1 cellular context compared by ENCODE assay signal in the genomic region with DNA sequence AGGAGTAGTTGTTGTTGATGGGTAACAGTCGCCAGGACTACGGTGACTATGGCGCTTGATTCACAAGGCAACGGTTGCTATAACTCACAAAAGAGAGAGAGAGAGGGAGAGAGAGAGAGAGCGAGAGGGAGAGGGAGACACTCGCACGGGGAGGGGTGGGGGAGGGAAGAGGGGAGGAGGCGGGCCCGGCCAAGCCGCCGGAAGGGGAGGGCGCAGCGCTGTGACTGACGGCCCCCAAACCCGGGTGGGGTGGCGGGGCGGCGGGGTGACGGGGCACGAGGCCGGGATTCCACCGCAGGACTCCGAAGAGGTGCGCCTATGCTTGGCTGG.
TF ChIP-seq lines count a peak whose summit lies in the region.

Gene RFX3 (minus strand): TSS at position 166 of the 330 bp plus-strand sequence. CDS start 130,413 bp downstream, outside the sequence.

TF ChIP-seq in HepG2, 621 proteins besides CTCF, POLR2A, EP300 and RAD21 (continued from another document and continues in another):
- TF ChIP-seq FOXP1 (IDR thresholded peaks at IDR 0.05), result peak; percentile 12; the same call in 1 of the 2 replicates
- TF ChIP-seq FOXP1 (CRISPR knock-in tag; IDR thresholded peaks at IDR 0.05), result no peak
- TF ChIP-seq ZNF749 (CRISPR knock-in tag; IDR thresholded peaks at IDR 0.05; ENCODE audit: borderline replicate concordance), result no peak
- TF ChIP-seq PHB2 (IDR thresholded peaks at IDR 0.05; ENCODE audit: partially characterized antibody), result no peak
- TF ChIP-seq POLR2G (IDR thresholded peaks at IDR 0.05; ENCODE audit: low read depth, low read length), result no peak
- TF ChIP-seq SAP130 (CRISPR knock-in tag; IDR thresholded peaks at IDR 0.05; ENCODE audit: low read depth), result peak; percentile 85
- TF ChIP-seq, protein P1, sequence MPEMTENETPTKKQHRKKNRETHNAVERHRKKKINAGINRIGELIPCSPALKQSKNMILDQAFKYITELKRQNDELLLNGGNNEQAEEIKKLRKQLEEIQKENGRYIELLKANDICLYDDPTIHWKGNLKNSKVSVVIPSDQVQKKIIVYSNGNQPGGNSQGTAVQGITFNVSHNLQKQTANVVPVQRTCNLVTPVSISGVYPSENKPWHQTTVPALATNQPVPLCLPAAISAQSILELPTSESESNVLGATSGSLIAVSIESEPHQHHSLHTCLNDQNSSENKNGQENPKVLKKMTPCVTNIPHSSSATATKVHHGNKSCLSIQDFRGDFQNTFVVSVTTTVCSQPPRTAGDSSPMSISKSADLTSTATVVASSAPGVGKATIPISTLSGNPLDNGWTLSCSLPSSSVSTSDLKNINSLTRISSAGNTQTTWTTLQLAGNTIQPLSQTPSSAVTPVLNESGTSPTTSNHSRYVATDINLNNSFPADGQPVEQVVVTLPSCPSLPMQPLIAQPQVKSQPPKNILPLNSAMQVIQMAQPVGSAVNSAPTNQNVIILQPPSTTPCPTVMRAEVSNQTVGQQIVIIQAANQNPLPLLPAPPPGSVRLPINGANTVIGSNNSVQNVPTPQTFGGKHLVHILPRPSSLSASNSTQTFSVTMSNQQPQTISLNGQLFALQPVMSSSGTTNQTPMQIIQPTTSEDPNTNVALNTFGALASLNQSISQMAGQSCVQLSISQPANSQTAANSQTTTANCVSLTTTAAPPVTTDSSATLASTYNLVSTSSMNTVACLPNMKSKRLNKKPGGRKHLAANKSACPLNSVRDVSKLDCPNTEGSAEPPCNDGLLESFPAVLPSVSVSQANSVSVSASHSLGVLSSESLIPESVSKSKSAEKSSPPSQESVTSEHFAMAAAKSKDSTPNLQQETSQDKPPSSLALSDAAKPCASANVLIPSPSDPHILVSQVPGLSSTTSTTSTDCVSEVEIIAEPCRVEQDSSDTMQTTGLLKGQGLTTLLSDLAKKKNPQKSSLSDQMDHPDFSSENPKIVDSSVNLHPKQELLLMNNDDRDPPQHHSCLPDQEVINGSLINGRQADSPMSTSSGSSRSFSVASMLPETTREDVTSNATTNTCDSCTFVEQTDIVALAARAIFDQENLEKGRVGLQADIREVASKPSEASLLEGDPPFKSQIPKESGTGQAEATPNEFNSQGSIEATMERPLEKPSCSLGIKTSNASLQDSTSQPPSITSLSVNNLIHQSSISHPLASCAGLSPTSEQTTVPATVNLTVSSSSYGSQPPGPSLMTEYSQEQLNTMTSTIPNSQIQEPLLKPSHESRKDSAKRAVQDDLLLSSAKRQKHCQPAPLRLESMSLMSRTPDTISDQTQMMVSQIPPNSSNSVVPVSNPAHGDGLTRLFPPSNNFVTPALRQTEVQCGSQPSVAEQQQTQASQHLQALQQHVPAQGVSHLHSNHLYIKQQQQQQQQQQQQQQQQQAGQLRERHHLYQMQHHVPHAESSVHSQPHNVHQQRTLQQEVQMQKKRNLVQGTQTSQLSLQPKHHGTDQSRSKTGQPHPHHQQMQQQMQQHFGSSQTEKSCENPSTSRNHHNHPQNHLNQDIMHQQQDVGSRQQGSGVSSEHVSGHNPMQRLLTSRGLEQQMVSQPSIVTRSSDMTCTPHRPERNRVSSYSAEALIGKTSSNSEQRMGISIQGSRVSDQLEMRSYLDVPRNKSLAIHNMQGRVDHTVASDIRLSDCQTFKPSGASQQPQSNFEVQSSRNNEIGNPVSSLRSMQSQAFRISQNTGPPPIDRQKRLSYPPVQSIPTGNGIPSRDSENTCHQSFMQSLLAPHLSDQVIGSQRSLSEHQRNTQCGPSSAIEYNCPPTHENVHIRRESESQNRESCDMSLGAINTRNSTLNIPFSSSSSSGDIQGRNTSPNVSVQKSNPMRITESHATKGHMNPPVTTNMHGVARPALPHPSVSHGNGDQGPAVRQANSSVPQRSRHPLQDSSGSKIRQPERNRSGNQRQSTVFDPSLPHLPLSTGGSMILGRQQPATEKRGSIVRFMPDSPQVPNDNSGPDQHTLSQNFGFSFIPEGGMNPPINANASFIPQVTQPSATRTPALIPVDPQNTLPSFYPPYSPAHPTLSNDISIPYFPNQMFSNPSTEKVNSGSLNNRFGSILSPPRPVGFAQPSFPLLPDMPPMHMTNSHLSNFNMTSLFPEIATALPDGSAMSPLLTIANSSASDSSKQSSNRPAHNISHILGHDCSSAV (CRISPR knock-in tag; IDR thresholded peaks at IDR 0.05; ENCODE audit: borderline replicate concordance), result no peak
- TF ChIP-seq, protein P2, sequence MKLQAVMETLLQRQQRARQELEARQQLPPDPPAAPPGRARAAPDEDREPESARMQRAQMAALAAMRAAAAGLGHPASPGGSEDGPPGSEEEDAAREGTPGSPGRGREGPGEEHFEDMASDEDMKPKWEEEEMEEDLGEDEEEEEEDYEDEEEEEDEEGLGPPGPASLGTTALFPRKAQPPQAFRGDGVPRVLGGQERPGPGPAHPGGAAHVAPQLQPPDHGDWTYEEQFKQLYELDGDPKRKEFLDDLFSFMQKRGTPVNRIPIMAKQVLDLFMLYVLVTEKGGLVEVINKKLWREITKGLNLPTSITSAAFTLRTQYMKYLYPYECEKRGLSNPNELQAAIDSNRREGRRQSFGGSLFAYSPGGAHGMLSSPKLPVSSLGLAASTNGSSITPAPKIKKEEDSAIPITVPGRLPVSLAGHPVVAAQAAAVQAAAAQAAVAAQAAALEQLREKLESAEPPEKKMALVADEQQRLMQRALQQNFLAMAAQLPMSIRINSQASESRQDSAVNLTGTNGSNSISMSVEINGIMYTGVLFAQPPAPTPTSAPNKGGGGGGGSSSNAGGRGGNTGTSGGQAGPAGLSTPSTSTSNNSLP (IDR thresholded peaks at IDR 0.05; ENCODE audit: low read depth, low read length), result peak; percentile 44; the same call in 1 of the 2 replicates
- no peak for TF ChIP-seq ATM (IDR thresholded peaks at IDR 0.05; ENCODE audit: borderline replicate concordance)
- no peak for TF ChIP-seq SRF (IDR thresholded peaks at IDR 0.05; ENCODE audit: low read depth, low read length)
- peak; percentile 71 for TF ChIP-seq GABPA (IDR thresholded peaks at IDR 0.05; ENCODE audit: low read depth, low read length)
- no peak for TF ChIP-seq GABPA (CRISPR knock-in tag; IDR thresholded peaks at IDR 0.05; ENCODE audit: low read depth)
- TF ChIP-seq SP2 (CRISPR knock-in tag; IDR thresholded peaks at IDR 0.05), result peak; percentile 82
- no peak for TF ChIP-seq ZNF629 (CRISPR knock-in tag; conservative IDR thresholded peaks at IDR 0.05)
- TF ChIP-seq PHF20 (CRISPR knock-in tag; IDR thresholded peaks at IDR 0.05), result 0 out of 2 replicates have a peak, but pooled peaks have one; percentile 1
- peak; percentile 66 for TF ChIP-seq TBL1XR1 (IDR thresholded peaks at IDR 0.05; ENCODE audit: borderline replicate concordance, low read length, partially characterized antibody)
- TF ChIP-seq, protein P3, sequence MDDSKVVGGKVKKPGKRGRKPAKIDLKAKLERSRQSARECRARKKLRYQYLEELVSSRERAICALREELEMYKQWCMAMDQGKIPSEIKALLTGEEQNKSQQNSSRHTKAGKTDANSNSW (CRISPR knock-in tag; IDR thresholded peaks at IDR 0.05; ENCODE audit: borderline replicate concordance), result no peak
- TF ChIP-seq ZNF224 (CRISPR knock-in tag; IDR thresholded peaks at IDR 0.05), result no peak
- TF ChIP-seq ZNF343 (CRISPR knock-in tag; IDR thresholded peaks at IDR 0.05), result no peak
- TF ChIP-seq ZNF558 (CRISPR knock-in tag; IDR thresholded peaks at IDR 0.05; ENCODE audit: borderline replicate concordance), result no peak; the same call in 1 of the 2 replicates
- TF ChIP-seq NFYC (CRISPR knock-in tag; IDR thresholded peaks at IDR 0.05), result no peak
- TF ChIP-seq GATA4 (IDR thresholded peaks at IDR 0.05; ENCODE audit: borderline replicate concordance, low read depth), result no peak
- TF ChIP-seq FLYWCH1 (CRISPR knock-in tag; IDR thresholded peaks at IDR 0.05), result no peak
- TF ChIP-seq MTA3 (CRISPR knock-in tag; IDR thresholded peaks at IDR 0.05), result no peak
- no peak for TF ChIP-seq ARNTL (CRISPR knock-in tag; IDR thresholded peaks at IDR 0.05)
- TF ChIP-seq, protein P4, sequence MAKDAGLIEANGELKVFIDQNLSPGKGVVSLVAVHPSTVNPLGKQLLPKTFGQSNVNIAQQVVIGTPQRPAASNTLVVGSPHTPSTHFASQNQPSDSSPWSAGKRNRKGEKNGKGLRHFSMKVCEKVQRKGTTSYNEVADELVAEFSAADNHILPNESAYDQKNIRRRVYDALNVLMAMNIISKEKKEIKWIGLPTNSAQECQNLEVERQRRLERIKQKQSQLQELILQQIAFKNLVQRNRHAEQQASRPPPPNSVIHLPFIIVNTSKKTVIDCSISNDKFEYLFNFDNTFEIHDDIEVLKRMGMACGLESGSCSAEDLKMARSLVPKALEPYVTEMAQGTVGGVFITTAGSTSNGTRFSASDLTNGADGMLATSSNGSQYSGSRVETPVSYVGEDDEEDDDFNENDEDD (CRISPR knock-in tag; IDR thresholded peaks at IDR 0.05; ENCODE audit: borderline replicate concordance), result no peak; the same call in 1 of the 2 replicates
- TF ChIP-seq, protein P5, sequence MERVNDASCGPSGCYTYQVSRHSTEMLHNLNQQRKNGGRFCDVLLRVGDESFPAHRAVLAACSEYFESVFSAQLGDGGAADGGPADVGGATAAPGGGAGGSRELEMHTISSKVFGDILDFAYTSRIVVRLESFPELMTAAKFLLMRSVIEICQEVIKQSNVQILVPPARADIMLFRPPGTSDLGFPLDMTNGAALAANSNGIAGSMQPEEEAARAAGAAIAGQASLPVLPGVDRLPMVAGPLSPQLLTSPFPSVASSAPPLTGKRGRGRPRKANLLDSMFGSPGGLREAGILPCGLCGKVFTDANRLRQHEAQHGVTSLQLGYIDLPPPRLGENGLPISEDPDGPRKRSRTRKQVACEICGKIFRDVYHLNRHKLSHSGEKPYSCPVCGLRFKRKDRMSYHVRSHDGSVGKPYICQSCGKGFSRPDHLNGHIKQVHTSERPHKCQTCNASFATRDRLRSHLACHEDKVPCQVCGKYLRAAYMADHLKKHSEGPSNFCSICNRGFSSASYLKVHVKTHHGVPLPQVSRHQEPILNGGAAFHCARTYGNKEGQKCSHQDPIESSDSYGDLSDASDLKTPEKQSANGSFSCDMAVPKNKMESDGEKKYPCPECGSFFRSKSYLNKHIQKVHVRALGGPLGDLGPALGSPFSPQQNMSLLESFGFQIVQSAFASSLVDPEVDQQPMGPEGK (CRISPR knock-in tag; IDR thresholded peaks at IDR 0.05), result peak; percentile 85
- TF ChIP-seq ZNF547 (CRISPR knock-in tag; IDR thresholded peaks at IDR 0.05), result no peak
- no peak for TF ChIP-seq EHMT2 (IDR thresholded peaks at IDR 0.05; ENCODE audit: borderline replicate concordance, low read depth, low read length)
- no peak for TF ChIP-seq ZFP36L1 (CRISPR knock-in tag; IDR thresholded peaks at IDR 0.05)
- TF ChIP-seq ZNF280B (CRISPR knock-in tag; IDR thresholded peaks at IDR 0.05; ENCODE audit: borderline replicate concordance), result no peak
- TF ChIP-seq ZNF589 (CRISPR knock-in tag; conservative IDR thresholded peaks at IDR 0.05), result 0 out of 2 replicates have a peak, but pooled peaks have one; percentile 46
- no peak; the same call in 1 of the 2 replicates for TF ChIP-seq GATAD2A (CRISPR knock-in tag; IDR thresholded peaks at IDR 0.05)
- TF ChIP-seq FOXA1 (IDR thresholded peaks at IDR 0.05), result no peak
- TF ChIP-seq FOXA1 (CRISPR knock-in tag; IDR thresholded peaks at IDR 0.05), result 0 out of 2 replicates have a peak, but pooled peaks have one; percentile 4
- no peak for TF ChIP-seq TOPORS (CRISPR knock-in tag; IDR thresholded peaks at IDR 0.05)
- no peak for TF ChIP-seq ZNF564 (CRISPR knock-in tag; IDR thresholded peaks at IDR 0.05)
- TF ChIP-seq, protein P6, sequence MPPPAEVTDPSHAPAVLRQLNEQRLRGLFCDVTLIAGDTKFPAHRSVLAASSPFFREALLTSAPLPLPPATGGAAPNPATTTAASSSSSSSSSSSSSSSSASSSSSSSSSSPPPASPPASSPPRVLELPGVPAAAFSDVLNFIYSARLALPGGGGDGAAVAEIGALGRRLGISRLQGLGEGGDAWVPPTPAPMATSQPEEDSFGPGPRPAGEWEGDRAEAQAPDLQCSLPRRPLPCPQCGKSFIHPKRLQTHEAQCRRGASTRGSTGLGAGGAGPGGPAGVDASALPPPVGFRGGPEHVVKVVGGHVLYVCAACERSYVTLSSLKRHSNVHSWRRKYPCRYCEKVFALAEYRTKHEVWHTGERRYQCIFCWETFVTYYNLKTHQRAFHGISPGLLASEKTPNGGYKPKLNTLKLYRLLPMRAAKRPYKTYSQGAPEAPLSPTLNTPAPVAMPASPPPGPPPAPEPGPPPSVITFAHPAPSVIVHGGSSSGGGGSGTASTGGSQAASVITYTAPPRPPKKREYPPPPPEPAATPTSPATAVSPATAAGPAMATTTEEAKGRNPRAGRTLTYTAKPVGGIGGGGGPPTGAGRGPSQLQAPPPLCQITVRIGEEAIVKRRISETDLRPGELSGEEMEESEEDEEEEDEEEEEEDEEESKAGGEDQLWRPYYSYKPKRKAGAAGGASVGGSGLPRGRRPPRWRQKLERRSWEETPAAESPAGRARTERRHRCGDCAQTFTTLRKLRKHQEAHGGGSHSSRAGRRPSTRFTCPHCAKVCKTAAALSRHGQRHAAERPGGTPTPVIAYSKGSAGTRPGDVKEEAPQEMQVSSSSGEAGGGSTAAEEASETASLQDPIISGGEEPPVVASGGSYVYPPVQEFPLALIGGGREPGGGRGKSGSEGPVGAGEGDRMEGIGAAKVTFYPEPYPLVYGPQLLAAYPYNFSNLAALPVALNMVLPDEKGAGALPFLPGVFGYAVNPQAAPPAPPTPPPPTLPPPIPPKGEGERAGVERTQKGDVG (CRISPR knock-in tag; IDR thresholded peaks at IDR 0.05; ENCODE audit: borderline replicate concordance), result peak; percentile 14; the same call in 1 of the 2 replicates
- no peak for TF ChIP-seq ZFP37 (CRISPR knock-in tag; IDR thresholded peaks at IDR 0.05; ENCODE audit: borderline replicate concordance)
- peak; percentile 75 for TF ChIP-seq ZNF263 (CRISPR knock-in tag; IDR thresholded peaks at IDR 0.05)
- TF ChIP-seq JARID2 (CRISPR knock-in tag; IDR thresholded peaks at IDR 0.05; ENCODE audit: insufficient replicate concordance), result no peak
- no peak for TF ChIP-seq ZNF335 (CRISPR knock-in tag; IDR thresholded peaks at IDR 0.05)
- no peak for TF ChIP-seq ZNF446 (CRISPR knock-in tag; IDR thresholded peaks at IDR 0.05)
